ENCODE assay signal across 1 cellular context in genomic region chr9:128944966-128945365, GRCh38.
TF ChIP-seq lines count a peak whose summit lies in the region.

No MANE protein-coding gene starts in this region.

TF ChIP-seq in K562, 482 proteins besides CTCF, POLR2A, EP300 and RAD21:
- 0 out of 2 replicates have a peak, but pooled peaks have one; percentile 6 for TF ChIP-seq MAX (CRISPR knock-in tag; IDR thresholded peaks at IDR 0.05)
TF ChIP-seq in K562: peak in this region for 1; not testable (repeated sequence) for 481.
